Comparison of ENCODE assay signal across 8 cellular contexts in genomic region chr3:23183731-23184130, GRCh38. TPM values are rescaled to one million over a fixed set of nuclear protein-coding genes. Genes with fewer than 3 reads are reported as not detected.
A peak's percentile ranks its signal among the peaks of the same experiment; 100 is the strongest.
DNase-seq lines count a peak whose midpoint lies in the region; ATAC-seq and TF ChIP-seq lines count a peak whose summit lies in the region.

No MANE protein-coding gene starts in this region.

- H3K9me3 Mint-ChIP-seq in Calu3 (ENCODE audit: low read depth, unreplicated experiment): no peaks in the 10 kb centered on the region
- no peaks in the 10 kb centered on the region for H3K9me3 Mint-ChIP-seq in natural killer cell treated with Interleukin-12 subunit alpha and Interleukin-12 subunit beta and Interleukin-15 and Interleukin-18, amount 100 ng/mL, for 72 hours

- H3K27ac Mint-ChIP-seq in Calu3 (ENCODE audit: unreplicated experiment): no peak overlapping the region
- no peak overlapping the region for H3K27ac Mint-ChIP-seq in natural killer cell treated with Interleukin-12 subunit alpha and Interleukin-12 subunit beta and Interleukin-15 and Interleukin-18, amount 100 ng/mL, for 72 hours

- TF ChIP-seq CTCF in Calu3 (IDR thresholded peaks at IDR 0.05; ENCODE audit: unreplicated experiment): no peak
- peak in 2 of 3 donors; percentile 33 to 36 for TF ChIP-seq CTCF in breast epithelium (IDR thresholded peaks at IDR 0.05)
- peak; percentile 43 to 61 (median 56) for TF ChIP-seq CTCF in right lobe of liver (IDR thresholded peaks at IDR 0.05)

- H3K4me3 Mint-ChIP-seq in Calu3 (ENCODE audit: low read depth, unreplicated experiment): no peak overlapping the region
- no peak overlapping the region for H3K4me3 Mint-ChIP-seq in natural killer cell treated with Interleukin-12 subunit alpha and Interleukin-12 subunit beta and Interleukin-15 and Interleukin-18, amount 100 ng/mL, for 72 hours

- no peaks in the 10 kb centered on the region for H3K36me3 Mint-ChIP-seq in Calu3 (ENCODE audit: insufficient read depth, unreplicated experiment)
- no peaks in the 10 kb centered on the region for H3K36me3 Mint-ChIP-seq in natural killer cell treated with Interleukin-12 subunit alpha and Interleukin-12 subunit beta and Interleukin-15 and Interleukin-18, amount 100 ng/mL, for 72 hours

- H3K27me3 ChIP-seq in breast epithelium (no peaks in the 10 kb centered on the region), right lobe of liver (no peaks in the 10 kb centered on the region)

- TF ChIP-seq POLR2A in breast epithelium (IDR thresholded peaks at IDR 0.05) (no peak), right lobe of liver (IDR thresholded peaks at IDR 0.05) (no peak)

- DNase-seq in Calu3 (peak; percentile 58), Kasumi-1 (lab: John Stamatoyannopoulos, UW) (peak; percentile 17 to 23), breast epithelium (ENCODE audit: low spot score in 2 of 2) (no peak), right lobe of liver (peak in 1 of 3 donors; percentile 61), T1000 (lab: John Stamatoyannopoulos, UW) (no peak), NCI-H2196 treated with DMSO at 0.1 percent for 48 hours (lab: John Stamatoyannopoulos, UW; ENCODE audit: unreplicated experiment) (no peak)
- DNase-seq in natural killer cell treated with Interleukin-12 subunit alpha and Interleukin-12 subunit beta and Interleukin-15 and Interleukin-18, amount 100 ng/mL, for 72 hours (ENCODE audit: low spot score): no peak

- H3K4me1 ChIP-seq in breast epithelium: no peaks in the 10 kb centered on the region
- no peaks in the 10 kb centered on the region for H3K4me1 ChIP-seq in right lobe of liver

- WGBS in right lobe of liver (ENCODE audit: insufficient coverage, low coverage, low lambda C conversion rate, missing lambda C conversion rate): 25% methylated on average over 3 of the region's 3 CpGs

- no peak overlapping the region for H3K27ac ChIP-seq in breast epithelium
- H3K27ac ChIP-seq in right lobe of liver: no peak overlapping the region

- intact Hi-C loops in Calu3 (cut with micrococcal nuclease; ENCODE audit: unreplicated experiment): loop anchor here (5.0 to 10.0 kb wide), 2 partner anchors 579 to 621 kb away; partner anchors contain the start of gene UBE2E1
- intact Hi-C loops in breast epithelium (cut with DNase I; ENCODE audit: low total_unique reads): no loop called here
- intact Hi-C loops in right lobe of liver (cut with DNase I): no loop called here

- ATAC-seq in right lobe of liver: peak; percentile 93 to 96 (median 94)
- ATAC-seq in HG03342 (IDR thresholded peaks at IDR 0.05; ENCODE audit: unreplicated experiment): no peak
- no peak for ATAC-seq in natural killer cell treated with Interleukin-12 subunit alpha and Interleukin-12 subunit beta and Interleukin-15 and Interleukin-18, amount 100 ng/mL, for 72 hours

- peaks cover 29% of the 10 kb centered on the region for H3K27me3 Mint-ChIP-seq in Calu3 (ENCODE audit: unreplicated experiment)
- no peaks in the 10 kb centered on the region for H3K27me3 Mint-ChIP-seq in natural killer cell treated with Interleukin-12 subunit alpha and Interleukin-12 subunit beta and Interleukin-15 and Interleukin-18, amount 100 ng/mL, for 72 hours

- H3K36me3 ChIP-seq in breast epithelium (no peaks in the 10 kb centered on the region), right lobe of liver (no peaks in the 10 kb centered on the region)

- BruUV-seq in Calu3 (replicated peaks; lab: Mats Ljungman, UMichigan): no TSS peak

- H3K9me3 ChIP-seq in breast epithelium (no peaks in the 10 kb centered on the region), right lobe of liver (no peaks in the 10 kb centered on the region)

- CTCF ChIA-PET in Calu3 (lab: Charles Lee): no interaction called here

- H3K4me1 Mint-ChIP-seq in Calu3 (ENCODE audit: low read depth, unreplicated experiment): no peaks in the 10 kb centered on the region
- H3K4me1 Mint-ChIP-seq in natural killer cell treated with Interleukin-12 subunit alpha and Interleukin-12 subunit beta and Interleukin-15 and Interleukin-18, amount 100 ng/mL, for 72 hours (ENCODE audit: low read depth in 2 of 2): no peaks in the 10 kb centered on the region

- H3K4me3 ChIP-seq in breast epithelium: no peak overlapping the region
- H3K4me3 ChIP-seq in right lobe of liver: no peak overlapping the region

RNA-seq across cellular contexts. Expression of gene UBE2E2, which starts 19.4 kb away (rescaled TPM):
- total RNA-seq in Calu3 (2022) (19.1 and 25.1 TPM in 2 replicates), breast epithelium (10 to 100 TPM; 31.5 to 96.2 (median 59.7) TPM), right lobe of liver (10 to 100 TPM; 17.2 to 29.1 (median 18.1) TPM)
- 1 to 10 TPM; 6.4 to 9.6 TPM for total RNA-seq in natural killer cell treated with Interleukin-12 subunit alpha and Interleukin-12 subunit beta and Interleukin-15 and Interleukin-18, amount 100 ng/mL, for 72 hours

Comparison
In these comparisons a context has a peak if more than half of its experiments do, and no peak if none do; other contexts are left out.
1. DNase-seq: peak in Calu3 (single experiment) and Kasumi-1 (2 of 2); none in breast epithelium (0 of 2), T1000 (single experiment), natural killer cell treated with Interleukin-12 subunit alpha and Interleukin-12 subunit beta and Interleukin-15 and Interleukin-18, amount 100 ng/mL, for 72 hours (single experiment) and NCI-H2196 treated with DMSO at 0.1 percent for 48 hours (single experiment).
2. ATAC-seq: peak in right lobe of liver (4 of 4); none in HG03342 (single experiment) and natural killer cell treated with Interleukin-12 subunit alpha and Interleukin-12 subunit beta and Interleukin-15 and Interleukin-18, amount 100 ng/mL, for 72 hours (0 of 2).